1 cellular context compared by ENCODE assay signal in genomic region chr3:136196401-136197158, GRCh38.
TF ChIP-seq lines count a peak whose summit lies in the region.

No MANE protein-coding gene starts in this region.

TF ChIP-seq in A549, 52 proteins besides CTCF, POLR2A, EP300 and RAD21 (continued from another document):
- TF ChIP-seq PHF8 (IDR thresholded peaks at IDR 0.05; ENCODE audit: borderline replicate concordance, low read depth): peak; percentile 75
- no peak for TF ChIP-seq ZNF302 (CRISPR knock-in tag; IDR thresholded peaks at IDR 0.05)
